1 cellular context compared by ENCODE assay signal in the genomic region with DNA sequence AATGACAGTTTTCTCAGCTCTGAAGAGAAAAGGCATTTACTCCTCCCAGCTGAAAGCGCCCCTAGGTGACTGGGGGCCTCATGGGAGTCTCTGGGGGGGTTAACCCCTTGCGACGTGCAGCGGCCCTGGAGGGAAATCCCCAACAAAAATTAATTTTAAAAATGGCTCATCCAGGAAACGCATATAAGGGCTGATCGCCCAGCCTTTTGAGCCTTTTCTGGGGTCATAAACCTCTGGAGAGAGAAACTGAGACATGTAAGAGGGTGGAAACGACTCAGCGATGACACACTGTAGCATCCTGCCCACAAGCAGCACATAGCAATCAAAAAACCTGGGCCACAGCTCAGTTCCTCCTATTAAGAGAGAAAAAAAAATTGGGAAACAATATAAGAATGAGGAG.
TF ChIP-seq lines count a peak whose summit lies in the region.

No MANE protein-coding gene starts in this region.

TF ChIP-seq in IMR-90, 13 proteins besides CTCF, POLR2A, EP300 and RAD21 (continued from another document):
- TF ChIP-seq MAZ (IDR thresholded peaks at IDR 0.05; ENCODE audit: borderline replicate concordance, low read depth, low read length) (no peak), CHD1 (IDR thresholded peaks at IDR 0.05; ENCODE audit: low read depth, low read length) (no peak), MAFK (IDR thresholded peaks at IDR 0.05; ENCODE audit: low read depth, low read length) (no peak), SMC3 (IDR thresholded peaks at IDR 0.05; ENCODE audit: low read depth, low read length) (no peak), RCOR1 (IDR thresholded peaks at IDR 0.05; ENCODE audit: insufficient replicate concordance, low read length) (no peak), BHLHE40 (IDR thresholded peaks at IDR 0.05; ENCODE audit: low read depth, low read length) (no peak)
